In the genomic region with DNA sequence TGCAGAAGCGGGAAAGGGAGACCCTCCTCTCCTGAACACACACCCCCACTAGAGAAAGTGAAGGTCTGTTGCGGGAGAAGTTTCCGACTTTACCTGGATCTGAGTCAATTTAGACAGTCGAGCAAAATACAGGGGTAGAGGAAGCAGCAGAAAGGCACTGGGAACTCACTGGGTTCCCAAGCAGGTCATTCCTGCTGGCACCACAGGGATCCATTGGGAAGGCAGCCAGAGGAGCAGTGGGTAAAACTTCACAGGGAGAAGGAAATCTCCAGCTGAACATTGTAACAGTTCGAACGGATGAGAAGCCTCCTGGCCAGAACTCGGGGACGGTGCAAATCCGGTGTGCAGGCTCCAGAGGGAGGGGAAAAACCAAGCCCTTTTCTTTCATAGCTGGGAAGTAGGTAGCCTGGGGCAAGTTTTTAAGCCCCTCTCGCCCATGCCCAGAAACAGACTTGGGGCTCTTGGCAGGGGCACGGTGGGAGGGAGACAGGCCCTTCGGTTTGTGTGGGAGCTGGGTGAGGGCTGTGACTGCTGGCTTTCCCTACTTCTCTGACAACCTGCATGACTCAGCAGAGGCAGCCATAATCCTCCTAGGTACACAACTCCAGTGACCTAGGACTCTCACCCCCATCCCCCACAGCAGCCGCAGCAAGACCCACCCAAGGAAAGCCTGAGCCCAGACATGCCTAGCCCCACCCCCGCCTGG, we compare ENCODE assay signal across 21 cellular contexts. TPM values are rescaled to one million over a fixed set of nuclear protein-coding genes. Genes with fewer than 3 reads are reported as not detected.
"Had no signal": no experiment of that assay in that cellular context is flagged by ENCODE, and none has a peak within 500 bp of the region (broad histone marks: within the 10 kb centered on the region; RNA-seq: fewer than 3 reads in every experiment).

No MANE protein-coding gene starts in this region.

- DNase-seq: activated CD4-positive, alpha-beta T cell treated with anti-CD3 and anti-CD28 coated beads, Interleukin-2, amount 50 U/mL, for 1 hour; activated T-cell treated with anti-CD3 and anti-CD28 coated beads, Interleukin-2, amount 50 U/mL, for 1 hour; amniotic stem cell; cerebellar nuclear complex; dorsolateral prefrontal cortex; gastrocnemius medialis; heart right ventricle; islet precursor cell; left lung; right cardiac atrium; small intestine; T-helper 2 cell had no signal

- ATAC-seq: activated naive CD4-positive, alpha-beta T cell treated with anti-CD3 and anti-CD28 coated beads, Interleukin-2, amount 50 U/mL, for 72 hours; body of pancreas; gastrocnemius medialis; heart right ventricle; left lung; right cardiac atrium; stimulated activated memory B cell treated with anti-CD40 and anti-IgM and Interleukin-4, amounts not matched to agents 10 μg/mL and 1 μg/mL and 100 μg/mL, for 72 hours had no signal

- H3K4me3 ChIP-seq: body of pancreas, dorsolateral prefrontal cortex, gastrocnemius medialis, heart right ventricle, left lung had no signal

- H3K27ac Mint-ChIP-seq: activated naive CD4-positive, alpha-beta T cell treated with anti-CD3 and anti-CD28 coated beads, Interleukin-2, amount 50 U/mL, for 72 hours; stimulated activated memory B cell treated with anti-CD40 and anti-IgM and Interleukin-4, amounts not matched to agents 10 μg/mL and 1 μg/mL and 100 μg/mL, for 72 hours; type B pancreatic cell had no signal

- H3K9me3 ChIP-seq: body of pancreas, gastrocnemius medialis, left lung, neutrophil had no signal

- H3K36me3 Mint-ChIP-seq: stimulated activated memory B cell treated with anti-CD40 and anti-IgM and Interleukin-4, amounts not matched to agents 10 μg/mL and 1 μg/mL and 100 μg/mL, for 72 hours; type B pancreatic cell had no signal

- H3K4me1 ChIP-seq: body of pancreas, heart right ventricle, left lung had no signal

- H3K36me3 ChIP-seq: gastrocnemius medialis, heart right ventricle, left lung, neutrophil had no signal

- H3K4me1 Mint-ChIP-seq: stimulated activated memory B cell treated with anti-CD40 and anti-IgM and Interleukin-4, amounts not matched to agents 10 μg/mL and 1 μg/mL and 100 μg/mL, for 72 hours had no signal

- H3K4me3 Mint-ChIP-seq: stimulated activated memory B cell treated with anti-CD40 and anti-IgM and Interleukin-4, amounts not matched to agents 10 μg/mL and 1 μg/mL and 100 μg/mL, for 72 hours; type B pancreatic cell had no signal

- H3K27me3 ChIP-seq: body of pancreas, gastrocnemius medialis, left lung, neutrophil had no signal

- H3K27ac ChIP-seq: body of pancreas, dorsolateral prefrontal cortex, gastrocnemius medialis, heart right ventricle, left lung, neutrophil had no signal

RNA-seq across cellular contexts. Expression of gene DDC, which starts 51.9 kb away (rescaled TPM):
- total RNA-seq: fibroblast of lung, heart right ventricle, myocyte, posterior vena cava, subcutaneous adipose tissue had no signal
- polyA plus RNA-seq: fibroblast of lung, heart right ventricle had no signal
